16 cellular contexts compared by ENCODE assay signal in the genomic region with DNA sequence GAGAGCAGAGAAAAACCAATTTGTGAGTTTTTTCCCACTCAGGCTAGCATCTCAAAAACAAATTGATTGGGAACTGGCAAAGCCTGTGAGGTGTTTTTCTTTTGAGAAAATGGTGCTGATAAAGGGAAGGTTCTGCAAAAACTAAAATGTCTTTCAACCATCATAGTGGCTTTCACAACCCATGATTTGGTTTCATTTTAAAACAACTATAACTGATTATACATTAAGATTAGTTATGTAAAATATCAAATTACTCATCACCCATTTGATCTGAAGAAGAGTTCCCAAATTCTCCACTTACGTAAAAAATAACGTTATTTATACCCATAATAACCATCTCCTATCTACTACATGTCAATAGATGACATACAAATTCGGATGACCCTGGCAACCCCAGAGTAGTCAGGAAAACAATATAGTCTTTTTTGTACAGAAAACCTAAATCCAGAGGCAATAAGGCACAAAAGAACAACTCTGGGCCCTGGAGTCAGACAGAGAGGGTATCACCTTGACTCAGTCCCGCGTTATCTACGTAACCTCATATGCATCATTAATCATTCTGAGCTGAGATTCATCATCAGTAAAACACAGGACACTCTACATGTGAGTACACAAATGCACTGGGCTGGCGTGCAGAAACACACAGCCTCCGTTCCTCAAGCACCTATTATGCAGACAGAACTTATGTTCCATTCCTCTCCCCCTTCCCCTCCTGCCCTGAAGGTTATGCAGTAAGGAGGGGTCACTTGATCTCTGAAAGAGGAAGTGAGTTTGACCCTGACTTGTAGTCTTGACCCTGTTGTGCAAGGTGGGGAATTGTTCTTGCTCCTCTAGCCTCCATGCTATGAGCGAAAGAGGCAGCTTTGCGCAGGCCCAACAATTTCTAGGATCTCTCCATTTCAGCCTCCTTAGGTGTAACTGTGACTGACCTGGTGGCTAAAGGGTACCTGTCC.
A peak's percentile ranks its signal among the peaks of the same experiment; 100 is the strongest.
DNase-seq lines count a peak whose midpoint lies in the region; ATAC-seq, FAIRE-seq and TF ChIP-seq lines count a peak whose summit lies in the region.
"Had no signal": no experiment of that assay in that cellular context is flagged by ENCODE, and none has a peak within 500 bp of the region (broad histone marks: within the 10 kb centered on the region; RNA-seq: fewer than 3 reads in every experiment).

No MANE protein-coding gene starts in this region.

- FAIRE-seq in K562 (lab: Jason Lieb, UNC), result no peak
- FAIRE-seq: A204.1 had no signal

- H3K9me3 ChIP-seq in CD4-positive, CD25-positive, alpha-beta regulatory T cell (ENCODE audit: control insufficient read depth in 2 of 2, low read length in 2 of 2), result no peaks in the 10 kb centered on the region
- H3K9me3 ChIP-seq in K562 (replicated peaks; ENCODE audit: control insufficient read depth, insufficient read depth, low read depth, low read length), result no peaks in the 10 kb centered on the region
- no peaks in the 10 kb centered on the region for H3K9me3 ChIP-seq in thyroid gland

- TF ChIP-seq CTCF in K562 (IDR thresholded peaks at IDR 0.05 in 2 of 3, conservative IDR thresholded peaks at IDR 0.05 in 1 of 3; ENCODE audit: insufficient read depth in 2 of 3, low read depth in 1 of 3, low read length in 3 of 3) (no peak), thyroid gland (IDR thresholded peaks at IDR 0.05) (no peak)

- H3K9ac ChIP-seq in K562 (ENCODE audit: insufficient read depth in 1 of 2, low read depth in 2 of 2, low read length in 2 of 2), result no peak overlapping the region

- in situ Hi-C loops in K562 (cut with MboI), result no loop called here

- H3K4me2 ChIP-seq in K562 (ENCODE audit: insufficient read depth, low read length), result no peak overlapping the region
- H3K4me2 ChIP-seq: PC-9 had no signal

- H3K79me2 ChIP-seq in K562 (ENCODE audit: control insufficient read depth, insufficient read depth, low read length), result no peaks in the 10 kb centered on the region

- no peaks in the 10 kb centered on the region for H3K27me3 ChIP-seq in CD4-positive, CD25-positive, alpha-beta regulatory T cell (ENCODE audit: control insufficient read depth, insufficient read depth, low read length)
- no peaks in the 10 kb centered on the region; a peak in 1 of 5 replicates for H3K27me3 ChIP-seq in K562 (ENCODE audit: control insufficient read depth in 2 of 2, insufficient read depth in 2 of 2, low read length in 2 of 2)
- H3K27me3 ChIP-seq in thyroid gland, result no peaks in the 10 kb centered on the region

- peak overlapping the region; percentile 48 for H3K4me3 ChIP-seq in CD4-positive, CD25-positive, alpha-beta regulatory T cell (ENCODE audit: low read depth, low read length)
- H3K4me3 ChIP-seq in K562 (no peak overlapping the region), thyroid gland (replicated peaks in 1 of 3) (no peak overlapping the region)
- H3K4me3 ChIP-seq: PC-9 had no signal

- CTCF ChIA-PET in activated CD4-positive, alpha-beta T cell treated with anti-CD3 and anti-CD28 coated beads for 36 hours (lab: Charles Lee), result no interaction called here
- CTCF ChIA-PET in K562 (lab: Yijun Ruan, JAX; ENCODE audit: low intra/inter-chr PET ratio) (no interaction called here), HEK293T (lab: Yijun Ruan, JAX) (no interaction called here)

- peak; percentile 20 for DNase-seq in activated CD4-positive, alpha-beta T cell treated with anti-CD3 and anti-CD28 coated beads for 36 hours
- no peak for DNase-seq in activated CD4-positive, alpha-beta T cell treated with anti-CD3 and anti-CD28 coated beads for 1 hour
- DNase-seq in CD4-positive, CD25-positive, alpha-beta regulatory T cell, result peak in 1 of 3 donors; percentile 10
- DNase-seq in OCI-M1 (lab: John Stamatoyannopoulos, UW), result peak; percentile 55
- DNase-seq in K562 (ENCODE audit: extremely low read depth in 1 of 4, low spot score in 3 of 4), result no peak
- no peak for DNase-seq in HEK293T (ENCODE audit: extremely low spot score)
- no peak for DNase-seq in SW 1271 (lab: John Stamatoyannopoulos, UW)
- no peak for DNase-seq in thyroid gland
- DNase-seq: CD4-positive, alpha-beta T cell; DMS79; NCI-H1092; NCI-H345; NCI-H526 treated with DMSO at 0.1 percent for 48 hours; PC-9 had no signal

- POLR2A ChIA-PET in activated CD4-positive, alpha-beta T cell treated with anti-CD3 and anti-CD28 coated beads for 36 hours (lab: Charles Lee), result no interaction called here
- POLR2A ChIA-PET in K562 (lab: Yijun Ruan, JAX) (no interaction called here), HEK293T (lab: Yijun Ruan, JAX) (no interaction called here)

- no peaks in the 10 kb centered on the region for H3K36me3 ChIP-seq in CD4-positive, CD25-positive, alpha-beta regulatory T cell (ENCODE audit: control insufficient read depth, insufficient read depth, low read length)
- H3K36me3 ChIP-seq in K562 (ENCODE audit: control insufficient read depth, insufficient read depth, low read length) (no peaks in the 10 kb centered on the region), thyroid gland (no peaks in the 10 kb centered on the region)

- no peak for TF ChIP-seq EP300 in K562 (IDR thresholded peaks at IDR 0.05; ENCODE audit: low read length)

- H3K27ac ChIP-seq in CD4-positive, CD25-positive, alpha-beta regulatory T cell (ENCODE audit: insufficient read depth, low read length, poor library complexity, severe bottlenecking), result peak overlapping the region; percentile 23
- H3K27ac ChIP-seq in K562 (ENCODE audit: extremely low read depth, low read depth, low read length), result no peak overlapping the region
- no peak overlapping the region for H3K27ac ChIP-seq in thyroid gland
- H3K27ac ChIP-seq: PC-9 had no signal

- peaks cover 12% of the 10 kb centered on the region for H3K4me1 Mint-ChIP-seq in activated CD4-positive, alpha-beta T cell treated with anti-CD3 and anti-CD28 coated beads for 36 hours
- H3K4me1 Mint-ChIP-seq in CD4-positive, CD25-positive, alpha-beta regulatory T cell, result peaks cover 0 to 6% (median 3%) of the 10 kb centered on the region in 4 donors

- no peaks in the 10 kb centered on the region for H3K9me1 ChIP-seq in K562 (ENCODE audit: control insufficient read depth, insufficient read depth, low read length)

- peak; percentile 86 for ATAC-seq in activated CD4-positive, alpha-beta T cell treated with anti-CD3 and anti-CD28 coated beads for 36 hours
- no peak for ATAC-seq in CD4-positive, CD25-positive, alpha-beta regulatory T cell (ENCODE audit: low read depth in 2 of 2)
- no peak for ATAC-seq in K562
- ATAC-seq: HCT116 had no signal

- TF ChIP-seq RAD21 in K562 (CRISPR knock-in tag; conservative IDR thresholded peaks at IDR 0.05 in 1 of 2, IDR thresholded peaks at IDR 0.05 in 1 of 2), result no peak

- H3K27ac Mint-ChIP-seq in activated CD4-positive, alpha-beta T cell treated with anti-CD3 and anti-CD28 coated beads for 36 hours, result no peak overlapping the region
- peak overlapping the region in 2 of 3 donors; percentile 16 to 85 for H3K27ac Mint-ChIP-seq in CD4-positive, CD25-positive, alpha-beta regulatory T cell
- H3K27ac Mint-ChIP-seq: CD4-positive, alpha-beta T cell had no signal

- TF ChIP-seq POLR2A in K562 (conservative IDR thresholded peaks at IDR 0.05) (no peak), thyroid gland (IDR thresholded peaks at IDR 0.05) (no peak)

- H2AFZ ChIP-seq in K562 (ENCODE audit: low read depth, low read length), result no peak overlapping the region
- H2AFZ ChIP-seq: PC-9 had no signal

- H3K27me3 Mint-ChIP-seq in activated CD4-positive, alpha-beta T cell treated with anti-CD3 and anti-CD28 coated beads for 36 hours, result no peaks in the 10 kb centered on the region
- no peaks in the 10 kb centered on the region for H3K27me3 Mint-ChIP-seq in CD4-positive, CD25-positive, alpha-beta regulatory T cell
- H3K27me3 Mint-ChIP-seq: CD4-positive, alpha-beta T cell had no signal

- no peaks in the 10 kb centered on the region for H3K9me3 Mint-ChIP-seq in activated CD4-positive, alpha-beta T cell treated with anti-CD3 and anti-CD28 coated beads for 36 hours (ENCODE audit: low read depth)
- H3K9me3 Mint-ChIP-seq in CD4-positive, CD25-positive, alpha-beta regulatory T cell, result no peaks in the 10 kb centered on the region
- H3K9me3 Mint-ChIP-seq: CD4-positive, alpha-beta T cell had no signal

- peaks cover 3% of the 10 kb centered on the region for H3K4me1 ChIP-seq in CD4-positive, CD25-positive, alpha-beta regulatory T cell (ENCODE audit: control insufficient read depth, insufficient read depth, low read length, poor library complexity, severe bottlenecking)
- H3K4me1 ChIP-seq in K562 (replicated peaks in 1 of 2; ENCODE audit: control insufficient read depth in 2 of 2, insufficient read depth in 2 of 2, low read length in 2 of 2), result no peaks in the 10 kb centered on the region
- H3K4me1 ChIP-seq in thyroid gland, result no peaks in the 10 kb centered on the region

- H3K4me3 Mint-ChIP-seq in activated CD4-positive, alpha-beta T cell treated with anti-CD3 and anti-CD28 coated beads for 36 hours, result no peak overlapping the region
- H3K4me3 Mint-ChIP-seq in CD4-positive, CD25-positive, alpha-beta regulatory T cell, result peak overlapping the region in 3 of 4 donors; percentile 12 to 50 (median 13)
- H3K4me3 Mint-ChIP-seq: CD4-positive, alpha-beta T cell had no signal

- 3% methylated on average over 10 of the region's 10 CpGs for WGBS in K562 (ENCODE audit: insufficient coverage, low coverage, missing lambda C conversion rate)
- WGBS in thyroid gland, 2 donors, result 94 to 96% methylated on average over 10 of the region's 10 CpGs

- BruUV-seq in K562 (replicated peaks; lab: Mats Ljungman, UMichigan), result no TSS peak

- H4K20me1 ChIP-seq in K562 (replicated peaks; ENCODE audit: control insufficient read depth, insufficient read depth, low read length), result no peaks in the 10 kb centered on the region

- peaks cover 5% of the 10 kb centered on the region for H3K36me3 Mint-ChIP-seq in activated CD4-positive, alpha-beta T cell treated with anti-CD3 and anti-CD28 coated beads for 36 hours (ENCODE audit: low read depth)
- peaks cover 5% of the 10 kb centered on the region for H3K36me3 Mint-ChIP-seq in CD4-positive, CD25-positive, alpha-beta regulatory T cell

- intact Hi-C loops in activated CD4-positive, alpha-beta T cell treated with anti-CD3 and anti-CD28 coated beads for 36 hours (cut with DNase I, micrococcal nuclease), result no loop called here
- intact Hi-C loops in K562 (cut with micrococcal nuclease) (no loop called here), thyroid gland (cut with DNase I) (no loop called here)

TF ChIP-seq in K562, 482 proteins besides CTCF, POLR2A, EP300 and RAD21 (continues in another document):
- TF ChIP-seq SLC30A9 (CRISPR knock-in tag; IDR thresholded peaks at IDR 0.05) (no peak), NRF1 (conservative IDR thresholded peaks at IDR 0.05 in 1 of 2, IDR thresholded peaks at IDR 0.05 in 1 of 2) (peak in 1 of 2 experiments; percentile 36; a peak in 2 of 4 replicates), KHSRP (IDR thresholded peaks at IDR 0.05) (no peak), MEF2D (tag; conservative IDR thresholded peaks at IDR 0.05; ENCODE audit: low read depth) (no peak)

TF ChIP-seq in HEK293T, 16 proteins besides CTCF, POLR2A, EP300 and RAD21 (continues in another document):
- no peak for TF ChIP-seq SUZ12 (IDR thresholded peaks at IDR 0.05)
- no peak for TF ChIP-seq L3MBTL2 (conservative IDR thresholded peaks at IDR 0.05)
- no peak for TF ChIP-seq TARDBP (IDR thresholded peaks at IDR 0.05)
- TF ChIP-seq NFRKB (IDR thresholded peaks at IDR 0.05), result no peak
- TF ChIP-seq LEF1 (IDR thresholded peaks at IDR 0.05; ENCODE audit: borderline replicate concordance), result no peak
- no peak for TF ChIP-seq HDGF (IDR thresholded peaks at IDR 0.05; ENCODE audit: borderline replicate concordance)
- no peak for TF ChIP-seq CTBP1 (IDR thresholded peaks at IDR 0.05; ENCODE audit: borderline replicate concordance)

Comparison
In these comparisons a context has a peak if more than half of its experiments do, and no peak if none do; other contexts are left out.
1. DNase-seq: peak in activated CD4-positive, alpha-beta T cell treated with anti-CD3 and anti-CD28 coated beads for 36 hours (single experiment) and OCI-M1 (single experiment); none in activated CD4-positive, alpha-beta T cell treated with anti-CD3 and anti-CD28 coated beads for 1 hour (single experiment), K562 (0 of 4), HEK293T (single experiment), SW 1271 (0 of 2) and thyroid gland (0 of 2).